Comparison of ENCODE assay signal across 33 cellular contexts in the genomic region with DNA sequence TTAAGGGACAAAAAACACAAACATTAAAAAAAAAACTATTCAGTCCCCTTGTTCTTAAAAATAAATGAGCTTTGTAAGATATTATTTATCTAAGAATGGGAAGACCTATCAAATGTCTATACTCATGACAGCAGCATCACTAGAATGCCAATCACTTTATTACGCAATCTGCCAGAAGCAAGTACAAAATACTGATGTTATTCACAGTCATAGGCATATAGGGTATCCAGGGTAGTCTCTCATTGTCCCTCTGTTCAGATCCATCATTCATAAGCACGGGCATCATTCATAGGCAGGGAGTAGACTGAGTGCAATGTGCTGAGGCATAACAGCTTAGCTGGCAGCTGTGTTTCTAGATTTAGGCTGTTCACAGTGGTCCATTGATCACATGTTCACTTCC.
"Had no signal": no experiment of that assay in that cellular context is flagged by ENCODE, and none has a peak within 500 bp of the region (broad histone marks: within the 10 kb centered on the region; RNA-seq: fewer than 3 reads in every experiment).

No MANE protein-coding gene starts in this region.

- H3K9me3 Mint-ChIP-seq: activated naive CD4-positive, alpha-beta T cell treated with anti-CD3 and anti-CD28 coated beads, Interleukin-2, amount 10 ng/mL, durations not matched to agents 7 days and 5 days; brain had no signal

- H3K36me3 Mint-ChIP-seq: activated CD8-positive, alpha-beta memory T cell treated with anti-CD3 and anti-CD28 coated beads, Interleukin-2, amount 10 ng/mL, durations not matched to agents 7 days and 5 days; activated naive CD4-positive, alpha-beta T cell treated with anti-CD3 and anti-CD28 coated beads, Interleukin-2, amount 10 ng/mL, durations not matched to agents 7 days and 5 days; activated naive CD8-positive, alpha-beta T cell had no signal

- H3K9me3 ChIP-seq: SJCRH30 had no signal

- H3K4me3 ChIP-seq: SJCRH30, SK-N-MC had no signal

- H3K27ac ChIP-seq: SJCRH30, SK-N-MC, WERI-Rb-1 had no signal

- H3K36me3 ChIP-seq: SJCRH30, WERI-Rb-1 had no signal

- DNase-seq: activated CD4-positive, alpha-beta memory T cell treated with anti-CD3 and anti-CD28 coated beads, Interleukin-2, amount 10 ng/mL, durations not matched to agents 7 days and 5 days; activated CD4-positive, alpha-beta T cell treated with anti-CD3 and anti-CD28 coated beads for 1 hour; activated CD4-positive, alpha-beta T cell treated with anti-CD3 and anti-CD28 coated beads for 48 hours; activated CD4-positive, CD25-positive, alpha-beta regulatory T cell; activated CD8-positive, alpha-beta memory T cell treated with anti-CD3 and anti-CD28 coated beads for 24 hours; activated CD8-positive, alpha-beta memory T cell treated with anti-CD3 and anti-CD28 coated beads, Interleukin-2, amount 10 ng/mL, durations not matched to agents 7 days and 5 days; activated CD8-positive, alpha-beta memory T cell treated with anti-CD3 and anti-CD28 coated beads, Interleukin-2, amount 50 U/mL, for 48 hours; activated effector memory CD4-positive, alpha-beta T cell treated with Interleukin-2 at 50 U/mL for 16 hours; activated naive CD4-positive, alpha-beta T cell treated with anti-CD3 and anti-CD28 coated beads, Interleukin-2, amount 10 ng/mL, durations not matched to agents 7 days and 5 days; activated naive CD8-positive, alpha-beta T cell treated with anti-CD3 and anti-CD28 coated beads, Interleukin-2, amount 50 U/mL, for 24 hours; activated T-cell treated with anti-CD3 and anti-CD28 coated beads, Interleukin-2, amount 50 U/mL, for 48 hours; anterior cingulate cortex; caudate nucleus; Kasumi-1; KG1; MM.1S; MV-4-11; NCI-H1092; NCI-H146; NCI-H187; NCI-H2029 treated with DMSO at 0.1 percent for 48 hours; NCI-H2171 treated with DMSO at 0.1 percent for 48 hours; NCI-H2227 treated with DMSO at 0.1 percent for 48 hours; NCI-H446; NCI-H510A treated with DMSO at 0.1 percent for 48 hours; SHP77; T1000; WERI-Rb-1 had no signal

- H3K4me1 Mint-ChIP-seq: activated CD4-positive, alpha-beta memory T cell treated with anti-CD3 and anti-CD28 coated beads, Interleukin-2, amount 10 ng/mL, durations not matched to agents 7 days and 5 days; activated CD8-positive, alpha-beta memory T cell treated with anti-CD3 and anti-CD28 coated beads, Interleukin-2, amount 10 ng/mL, durations not matched to agents 7 days and 5 days; activated naive CD4-positive, alpha-beta T cell treated with anti-CD3 and anti-CD28 coated beads, Interleukin-2, amount 10 ng/mL, durations not matched to agents 7 days and 5 days; activated naive CD8-positive, alpha-beta T cell treated with anti-CD3 and anti-CD28 coated beads, Interleukin-2, amount 50 U/mL, for 24 hours had no signal

- H3K27me3 ChIP-seq: SJCRH30 had no signal

- ATAC-seq: activated CD8-positive, alpha-beta memory T cell treated with anti-CD3 and anti-CD28 coated beads, Interleukin-2, amount 10 ng/mL, durations not matched to agents 7 days and 5 days; activated naive CD8-positive, alpha-beta T cell treated with anti-CD3 and anti-CD28 coated beads, Interleukin-2, amount 50 U/mL, for 24 hours; Panc1 had no signal

- H3K4me3 Mint-ChIP-seq: activated CD4-positive, alpha-beta memory T cell treated with anti-CD3 and anti-CD28 coated beads, Interleukin-2, amount 10 ng/mL, durations not matched to agents 7 days and 5 days; activated CD8-positive, alpha-beta memory T cell treated with anti-CD3 and anti-CD28 coated beads, Interleukin-2, amount 10 ng/mL, durations not matched to agents 7 days and 5 days; activated naive CD4-positive, alpha-beta T cell treated with anti-CD3 and anti-CD28 coated beads, Interleukin-2, amount 10 ng/mL, durations not matched to agents 7 days and 5 days; activated naive CD8-positive, alpha-beta T cell; activated naive CD8-positive, alpha-beta T cell treated with anti-CD3 and anti-CD28 coated beads, Interleukin-2, amount 50 U/mL, for 24 hours; brain had no signal

- H3K27me3 Mint-ChIP-seq: activated CD4-positive, alpha-beta memory T cell treated with anti-CD3 and anti-CD28 coated beads, Interleukin-2, amount 10 ng/mL, durations not matched to agents 7 days and 5 days; activated CD8-positive, alpha-beta memory T cell treated with anti-CD3 and anti-CD28 coated beads, Interleukin-2, amount 10 ng/mL, durations not matched to agents 7 days and 5 days; activated naive CD4-positive, alpha-beta T cell treated with anti-CD3 and anti-CD28 coated beads, Interleukin-2, amount 10 ng/mL, durations not matched to agents 7 days and 5 days; activated naive CD8-positive, alpha-beta T cell; activated naive CD8-positive, alpha-beta T cell treated with anti-CD3 and anti-CD28 coated beads, Interleukin-2, amount 50 U/mL, for 24 hours; brain had no signal

- H3K27ac Mint-ChIP-seq: activated CD4-positive, alpha-beta memory T cell treated with anti-CD3 and anti-CD28 coated beads, Interleukin-2, amount 10 ng/mL, durations not matched to agents 7 days and 5 days; activated CD8-positive, alpha-beta memory T cell treated with anti-CD3 and anti-CD28 coated beads, Interleukin-2, amount 10 ng/mL, durations not matched to agents 7 days and 5 days; activated naive CD4-positive, alpha-beta T cell treated with anti-CD3 and anti-CD28 coated beads, Interleukin-2, amount 10 ng/mL, durations not matched to agents 7 days and 5 days; activated naive CD8-positive, alpha-beta T cell; activated naive CD8-positive, alpha-beta T cell treated with anti-CD3 and anti-CD28 coated beads, Interleukin-2, amount 50 U/mL, for 24 hours; brain had no signal
